ENCODE assay signal across 20 cellular contexts in the genomic region with DNA sequence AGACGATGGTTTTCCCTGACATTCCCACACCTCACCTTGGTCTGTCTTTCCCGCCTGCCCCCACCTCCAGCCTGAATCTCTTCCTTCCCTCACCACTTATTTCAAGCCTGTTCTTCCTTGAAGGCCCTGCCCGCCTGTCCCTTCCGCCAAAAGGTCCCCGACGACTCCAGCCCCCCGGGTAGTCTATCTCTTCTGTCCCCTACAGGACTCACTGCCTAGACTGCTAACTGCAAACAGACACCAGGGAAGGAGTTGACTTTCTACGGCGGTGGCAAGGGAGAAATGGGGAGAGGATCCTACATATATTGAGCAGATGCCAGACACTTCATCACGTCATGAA.
"Had no signal": no experiment of that assay in that cellular context is flagged by ENCODE, and none has a peak within 500 bp of the region (broad histone marks: within the 10 kb centered on the region; RNA-seq: fewer than 3 reads in every experiment).

No MANE protein-coding gene starts in this region.

- DNase-seq: activated CD4-positive, alpha-beta T cell treated with anti-CD3 and anti-CD28 coated beads, Interleukin-2, amount 50 U/mL, for 1 hour; activated CD8-positive, alpha-beta T cell treated with anti-CD3 and anti-CD28 coated beads, Interleukin-2, amount 10 ng/mL, durations not matched to agents 7 days and 5 days; activated naive CD4-positive, alpha-beta T cell treated with anti-CD3 and anti-CD28 coated beads, Interleukin-2, amount 10 ng/mL, durations not matched to agents 7 days and 5 days; activated T-cell treated with anti-CD3 and anti-CD28 coated beads, Interleukin-2, amount 50 U/mL, for 24 hours; effector memory CD4-positive, alpha-beta T cell; gastrocnemius medialis; hippocampal formation; mammary epithelial cell; nephron progenitor cell; occipital lobe; small intestine; stimulated activated CD4-positive, alpha-beta T cell treated with anti-CD3 and anti-CD28 coated beads, Interleukin-2, amount 100 ng/mL, for 24 hours; stomach had no signal

- H3K27ac ChIP-seq: esophagus muscularis mucosa, gastrocnemius medialis, stomach, suprapubic skin, tibial nerve, VCaP had no signal

- H3K9me3 ChIP-seq: gastrocnemius medialis, stomach, suprapubic skin had no signal

- H3K4me3 Mint-ChIP-seq: activated CD8-positive, alpha-beta T cell treated with anti-CD3 and anti-CD28 coated beads, Interleukin-2, amount 10 ng/mL, durations not matched to agents 7 days and 5 days; activated naive CD4-positive, alpha-beta T cell treated with anti-CD3 and anti-CD28 coated beads, Interleukin-2, amount 10 ng/mL, durations not matched to agents 7 days and 5 days; activated T-cell treated with anti-CD3 and anti-CD28 coated beads, Interleukin-2, amount 50 U/mL, for 24 hours; dendritic cell treated with granulocyte-macrophage colony-stimulating factor and Interleukin-4, amounts not matched to agents 40 ng/mL and 50 ng/mL, for 4 days; nephron progenitor cell; stimulated activated memory B cell treated with anti-CD40 and anti-IgM and Interleukin-4, amounts not matched to agents 10 μg/mL and 1 μg/mL and 100 μg/mL, for 72 hours had no signal

- H3K27me3 ChIP-seq: gastrocnemius medialis, suprapubic skin had no signal

- H3K4me3 ChIP-seq: esophagus muscularis mucosa, gastrocnemius medialis, stomach, suprapubic skin, tibial nerve had no signal

- H3K4me1 Mint-ChIP-seq: stimulated activated memory B cell treated with anti-CD40 and anti-IgM and Interleukin-4, amounts not matched to agents 10 μg/mL and 1 μg/mL and 100 μg/mL, for 72 hours had no signal

- H3K36me3 ChIP-seq: esophagus muscularis mucosa, gastrocnemius medialis, stomach, suprapubic skin, tibial nerve had no signal

- H3K9me3 Mint-ChIP-seq: activated naive CD4-positive, alpha-beta T cell treated with anti-CD3 and anti-CD28 coated beads, Interleukin-2, amount 10 ng/mL, durations not matched to agents 7 days and 5 days had no signal

- H3K36me3 Mint-ChIP-seq: activated naive CD4-positive, alpha-beta T cell treated with anti-CD3 and anti-CD28 coated beads, Interleukin-2, amount 10 ng/mL, durations not matched to agents 7 days and 5 days; stimulated activated memory B cell treated with anti-CD40 and anti-IgM and Interleukin-4, amounts not matched to agents 10 μg/mL and 1 μg/mL and 100 μg/mL, for 72 hours had no signal

- H3K27ac Mint-ChIP-seq: activated CD8-positive, alpha-beta T cell treated with anti-CD3 and anti-CD28 coated beads, Interleukin-2, amount 10 ng/mL, durations not matched to agents 7 days and 5 days; activated naive CD4-positive, alpha-beta T cell treated with anti-CD3 and anti-CD28 coated beads, Interleukin-2, amount 10 ng/mL, durations not matched to agents 7 days and 5 days; activated T-cell treated with anti-CD3 and anti-CD28 coated beads, Interleukin-2, amount 50 U/mL, for 24 hours; activated T-helper 2 cell treated with anti-CD3 and anti-CD28 coated beads, Interferon-gamma antibody, Interleukin-2, Interleukin-4, amounts not matched to agents 10 μg/mL and 5 μg/mL and 100 μg/mL, durations not matched to agents 14 hours and 24 hours and 36 hours; dendritic cell treated with granulocyte-macrophage colony-stimulating factor and Interleukin-4, amounts not matched to agents 40 ng/mL and 50 ng/mL, for 4 days; nephron progenitor cell; stimulated activated memory B cell treated with anti-CD40 and anti-IgM and Interleukin-4, amounts not matched to agents 10 μg/mL and 1 μg/mL and 100 μg/mL, for 72 hours had no signal

- ATAC-seq: activated CD8-positive, alpha-beta T cell treated with anti-CD3 and anti-CD28 coated beads, Interleukin-2, amount 10 ng/mL, durations not matched to agents 7 days and 5 days; gastrocnemius medialis; stimulated activated memory B cell treated with anti-CD40 and anti-IgM and Interleukin-4, amounts not matched to agents 10 μg/mL and 1 μg/mL and 100 μg/mL, for 72 hours had no signal
